16 cellular contexts compared by ENCODE assay signal in the genomic region with DNA sequence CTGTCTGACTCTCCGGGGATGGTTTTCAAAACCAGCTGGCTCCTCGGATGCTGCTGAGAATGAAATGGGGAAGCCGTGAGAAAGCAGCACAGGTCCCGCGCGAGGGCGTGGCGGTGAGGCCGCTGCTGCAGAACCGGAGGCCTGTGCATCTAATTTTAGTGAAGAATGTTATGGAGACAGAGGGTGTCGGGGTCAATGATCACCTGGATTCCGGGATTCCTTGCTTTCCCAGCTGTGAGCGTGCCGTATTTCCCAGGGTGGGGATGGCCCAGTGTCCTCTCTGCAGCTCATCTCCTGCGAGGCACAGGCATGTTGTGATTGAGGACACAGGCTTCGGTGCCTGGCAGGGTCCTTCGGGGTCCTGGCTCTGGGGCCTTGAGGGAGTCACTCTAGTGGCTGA.
DNase-seq lines count a peak whose midpoint lies in the region; ATAC-seq and TF ChIP-seq lines count a peak whose summit lies in the region.
"Had no signal": no experiment of that assay in that cellular context is flagged by ENCODE, and none has a peak within 500 bp of the region (broad histone marks: within the 10 kb centered on the region; RNA-seq: fewer than 3 reads in every experiment).

No MANE protein-coding gene starts in this region.

- H3K79me2 ChIP-seq in neural progenitor cell (ENCODE audit: low read depth): no peaks in the 10 kb centered on the region

- H3K36me3 Mint-ChIP-seq in endodermal cell (ENCODE audit: low read depth): peaks cover 7% of the 10 kb centered on the region
- H3K36me3 Mint-ChIP-seq in neural progenitor cell: peaks cover 9% of the 10 kb centered on the region
- H3K36me3 Mint-ChIP-seq in stimulated activated memory B cell treated with anti-CD40 and anti-IgM and Interleukin-4, amounts not matched to agents 10 μg/mL and 1 μg/mL and 100 μg/mL, for 72 hours: no peaks in the 10 kb centered on the region

- H2AFZ ChIP-seq in neural progenitor cell (replicated peaks): no peak overlapping the region

- H3K4me3 ChIP-seq in BLaER1: no peak overlapping the region
- H3K4me3 ChIP-seq in endodermal cell (ENCODE audit: low read length): no peak overlapping the region
- H3K4me3 ChIP-seq in neural progenitor cell: no peak overlapping the region

- H4K20me1 ChIP-seq in BLaER1: no peaks in the 10 kb centered on the region
- H4K20me1 ChIP-seq in neural progenitor cell (ENCODE audit: low read depth): no peaks in the 10 kb centered on the region

- 93 to 94% methylated on average over 11 to 17 of the region's 17 CpGs for WGBS in endodermal cell (ENCODE audit: insufficient coverage in 1 of 2, insufficient read length in 1 of 2), 2 experiments

- peaks cover 37% of the 10 kb centered on the region for H3K9me3 ChIP-seq in BLaER1
- H3K9me3 ChIP-seq in endodermal cell (ENCODE audit: control insufficient read depth, low read length): peaks cover 6% of the 10 kb centered on the region
- no peaks in the 10 kb centered on the region for H3K9me3 ChIP-seq in neural progenitor cell (ENCODE audit: low read depth)

- H3K27me3 ChIP-seq in BLaER1: no peaks in the 10 kb centered on the region
- no peaks in the 10 kb centered on the region for H3K27me3 ChIP-seq in endodermal cell (ENCODE audit: control insufficient read depth, insufficient read depth, low read length, poor library complexity, severe bottlenecking)
- H3K27me3 ChIP-seq in neural progenitor cell: no peaks in the 10 kb centered on the region

- H3K4me1 Mint-ChIP-seq in endodermal cell (no peaks in the 10 kb centered on the region), neural progenitor cell (peaks cover 17% of the 10 kb centered on the region)
- no peaks in the 10 kb centered on the region for H3K4me1 Mint-ChIP-seq in stimulated activated memory B cell treated with anti-CD40 and anti-IgM and Interleukin-4, amounts not matched to agents 10 μg/mL and 1 μg/mL and 100 μg/mL, for 72 hours

- peaks cover 46% of the 10 kb centered on the region for H3K9me3 Mint-ChIP-seq in endodermal cell
- H3K9me3 Mint-ChIP-seq in neural progenitor cell: peaks cover 35% of the 10 kb centered on the region
- H3K9me3 Mint-ChIP-seq in stimulated activated memory B cell treated with anti-CD40 and anti-IgM and Interleukin-4, amounts not matched to agents 10 μg/mL and 1 μg/mL and 100 μg/mL, for 72 hours: peaks cover 11% of the 10 kb centered on the region

- ATAC-seq in stimulated activated memory B cell treated with anti-CD40 and anti-IgM and Interleukin-4, amounts not matched to agents 10 μg/mL and 1 μg/mL and 100 μg/mL, for 72 hours: no peak
- no peak for ATAC-seq in HG03571 (IDR thresholded peaks at IDR 0.05; ENCODE audit: unreplicated experiment)
- ATAC-seq: HCT116 had no signal

- H3K27ac ChIP-seq in BLaER1 (no peak overlapping the region), endodermal cell (ENCODE audit: low read depth, low read length) (peak overlapping the region; percentile 42), neural progenitor cell (no peak overlapping the region)
- H3K27ac ChIP-seq: HL-60 had no signal

- H3K4me1 ChIP-seq in BLaER1 (peaks cover 31% of the 10 kb centered on the region), endodermal cell (ENCODE audit: control insufficient read depth, insufficient read depth, low read length) (no peaks in the 10 kb centered on the region), neural progenitor cell (peaks cover 4% of the 10 kb centered on the region)

- no peak overlapping the region for H3K27ac Mint-ChIP-seq in endodermal cell
- H3K27ac Mint-ChIP-seq in neural progenitor cell: peak overlapping the region; percentile 78
- H3K27ac Mint-ChIP-seq in stimulated activated memory B cell treated with anti-CD40 and anti-IgM and Interleukin-4, amounts not matched to agents 10 μg/mL and 1 μg/mL and 100 μg/mL, for 72 hours: no peak overlapping the region
- H3K27ac Mint-ChIP-seq: CD4-positive, alpha-beta T cell had no signal

- DNase-seq in RPMI8226 (peak; percentile 35), endodermal cell (no peak), neural progenitor cell (ENCODE audit: low spot score) (no peak), NOMO-1 (lab: John Stamatoyannopoulos, UW; ENCODE audit: unreplicated experiment in 2 of 2) (no peak), dermis blood vessel endothelial cell (no peak)
- DNase-seq: 8988T; AML-193; C1 segment of cervical spinal cord; Calu3; CD4-positive, alpha-beta T cell; DMS 273 treated with DMSO at 0.1 percent for 48 hours had no signal

- no peak overlapping the region for H3K9ac ChIP-seq in BLaER1
- H3K9ac ChIP-seq in endodermal cell (ENCODE audit: extremely low read depth, low read length, poor library complexity, severe bottlenecking): no peak overlapping the region
- H3K9ac ChIP-seq in neural progenitor cell: no peak overlapping the region

- TF ChIP-seq CTCF in endodermal cell (conservative IDR thresholded peaks at IDR 0.05): no peak
- TF ChIP-seq CTCF in neural progenitor cell (IDR thresholded peaks at IDR 0.05): no peak

- H3K27me3 Mint-ChIP-seq in endodermal cell (ENCODE audit: insufficient read depth): peaks cover 30% of the 10 kb centered on the region
- peaks cover 9% of the 10 kb centered on the region for H3K27me3 Mint-ChIP-seq in neural progenitor cell (ENCODE audit: insufficient read depth, low read depth)
- no peaks in the 10 kb centered on the region for H3K27me3 Mint-ChIP-seq in stimulated activated memory B cell treated with anti-CD40 and anti-IgM and Interleukin-4, amounts not matched to agents 10 μg/mL and 1 μg/mL and 100 μg/mL, for 72 hours
- H3K27me3 Mint-ChIP-seq: CD4-positive, alpha-beta T cell had no signal

- peak overlapping the region; percentile 27; the same call in 1 of the 2 replicates for H3K4me2 ChIP-seq in BLaER1
- H3K4me2 ChIP-seq in neural progenitor cell: no peak overlapping the region

- no peaks in the 10 kb centered on the region for H3F3A ChIP-seq in neural progenitor cell (ENCODE audit: low read depth)

- H3K36me3 ChIP-seq in BLaER1 (0 out of 2 replicates have a peak, but pooled peaks cover 5% of the 10 kb centered on the region), endodermal cell (ENCODE audit: control insufficient read depth, insufficient read depth, low read length) (no peaks in the 10 kb centered on the region), neural progenitor cell (no peaks in the 10 kb centered on the region)

- H3K4me3 Mint-ChIP-seq in endodermal cell: no peak overlapping the region
- no peak overlapping the region for H3K4me3 Mint-ChIP-seq in neural progenitor cell
- H3K4me3 Mint-ChIP-seq in stimulated activated memory B cell treated with anti-CD40 and anti-IgM and Interleukin-4, amounts not matched to agents 10 μg/mL and 1 μg/mL and 100 μg/mL, for 72 hours: no peak overlapping the region
- H3K4me3 Mint-ChIP-seq: CD4-positive, alpha-beta T cell had no signal
